Comparison of ENCODE assay signal across 1 cellular context in the genomic region with DNA sequence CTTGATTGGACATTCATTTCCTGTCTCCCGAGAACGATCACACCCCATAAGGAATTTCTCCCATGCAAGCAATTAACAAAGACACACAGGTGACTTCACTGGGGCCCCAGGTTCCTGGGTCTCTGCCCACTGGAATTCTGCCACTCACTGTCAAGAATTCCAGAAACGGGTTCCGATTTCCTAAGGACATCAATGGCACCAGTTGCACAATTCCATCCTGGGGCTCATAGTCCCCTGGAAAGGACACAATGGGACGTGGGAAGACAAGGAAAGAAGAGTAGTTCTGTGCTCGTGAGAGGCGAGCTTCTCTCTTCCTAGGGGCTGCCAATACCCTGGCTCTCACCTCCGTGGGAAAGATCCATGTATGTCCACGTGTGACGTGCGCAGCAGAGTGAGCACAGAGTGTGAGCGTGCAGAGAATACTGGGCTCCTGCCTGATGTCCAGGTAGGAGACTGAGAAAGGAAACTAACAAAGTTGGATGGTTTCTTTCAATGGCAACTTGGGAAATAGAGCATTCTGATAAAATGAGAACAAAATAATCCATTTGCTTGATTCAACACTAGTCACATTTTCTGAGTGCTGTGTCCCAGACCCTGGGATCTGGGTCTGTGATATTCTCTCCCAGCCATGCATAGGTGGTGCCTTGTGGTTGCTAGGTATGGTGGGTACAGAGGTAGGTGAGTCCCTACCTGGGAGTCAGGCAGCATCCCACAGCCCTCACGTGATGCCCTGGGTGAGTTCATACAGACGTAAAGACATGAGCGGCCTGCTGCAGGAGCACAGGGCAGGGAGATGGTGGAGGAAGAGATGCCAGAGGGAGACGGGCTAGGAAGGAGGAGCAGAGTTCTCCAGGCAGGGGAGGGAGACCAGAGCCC.
TF ChIP-seq lines count a peak whose summit lies in the region.

No MANE protein-coding gene starts in this region.

TF ChIP-seq in HepG2, 621 proteins besides CTCF, POLR2A, EP300 and RAD21:
- TF ChIP-seq ZNF724P (CRISPR knock-in tag; IDR thresholded peaks at IDR 0.05; ENCODE audit: borderline replicate concordance) (no peak), IRF2 (CRISPR knock-in tag; IDR thresholded peaks at IDR 0.05) (no peak), MTA1 (CRISPR knock-in tag; IDR thresholded peaks at IDR 0.05; ENCODE audit: borderline replicate concordance) (no peak), CEBPB (IDR thresholded peaks at IDR 0.05; ENCODE audit: borderline replicate concordance, low read depth, low read length) (peak; percentile 46; the same call in 1 of the 2 replicates), RFX1 (IDR thresholded peaks at IDR 0.05) (no peak), ZNF670 (CRISPR knock-in tag; IDR thresholded peaks at IDR 0.05; ENCODE audit: borderline replicate concordance) (no peak), ZNF615 (CRISPR knock-in tag; IDR thresholded peaks at IDR 0.05; ENCODE audit: borderline replicate concordance) (no peak), EED (CRISPR knock-in tag; IDR thresholded peaks at IDR 0.05) (no peak)
